ENCODE assay signal across 9 cellular contexts in genomic region chr3:149299938-149300791, GRCh38. TPM values are rescaled to one million over a fixed set of nuclear protein-coding genes. Genes with fewer than 3 reads are reported as not detected.
DNase-seq lines count a peak whose midpoint lies in the region; ATAC-seq, FAIRE-seq and TF ChIP-seq lines count a peak whose summit lies in the region.
"Had no signal": no experiment of that assay in that cellular context is flagged by ENCODE, and none has a peak within 500 bp of the region (broad histone marks: within the 10 kb centered on the region; RNA-seq: fewer than 3 reads in every experiment).

No MANE protein-coding gene starts in this region.

- H3K4me3 Mint-ChIP-seq in glutamatergic neuron (ENCODE audit: unreplicated experiment), result no peak overlapping the region
- H3K4me3 Mint-ChIP-seq: dendritic cell treated with granulocyte-macrophage colony-stimulating factor and Interleukin-4, amounts not matched to agents 40 ng/mL and 50 ng/mL, for 4 days had no signal

- no peak for TF ChIP-seq POLR2A in suprapubic skin (IDR thresholded peaks at IDR 0.05)

- TF ChIP-seq CTCF in LNCaP clone FGC (IDR thresholded peaks at IDR 0.05; ENCODE audit: control insufficient read depth, extremely low read depth, insufficient read depth) (no peak), suprapubic skin (IDR thresholded peaks at IDR 0.05) (no peak), glutamatergic neuron (IDR thresholded peaks at IDR 0.05; ENCODE audit: partially characterized antibody, unreplicated experiment) (no peak)

- WGBS in suprapubic skin, result 18% methylated on average over 5 of the region's 5 CpGs

- H3K4me1 ChIP-seq in suprapubic skin, result peaks cover 16% of the 10 kb centered on the region

- H3K36me3 ChIP-seq in suprapubic skin, result no peaks in the 10 kb centered on the region

- H3K27ac Mint-ChIP-seq in glutamatergic neuron (ENCODE audit: unreplicated experiment), result no peak overlapping the region
- H3K27ac Mint-ChIP-seq: dendritic cell treated with granulocyte-macrophage colony-stimulating factor and Interleukin-4, amounts not matched to agents 40 ng/mL and 50 ng/mL, for 4 days had no signal

- intact Hi-C loops in Right ventricle myocardium superior (cut with DNase I), result no loop called here
- intact Hi-C loops in cardiac septum (cut with DNase I), result no loop called here

- peak; percentile 99 for FAIRE-seq in TTC549 (lab: Jason Lieb, UNC)

- no peak for DNase-seq in Right ventricle myocardium superior
- DNase-seq in cardiac septum (ENCODE audit: low spot score), result no peak
- peak; percentile 7 for DNase-seq in LNCaP clone FGC (ENCODE audit: low read depth)
- peak; percentile 51 for DNase-seq in hepatic stellate cell (ENCODE audit: low spot score)
- DNase-seq in suprapubic skin (ENCODE audit: low spot score in 2 of 2), result no peak
- no peak for DNase-seq in stimulated activated CD4-positive, alpha-beta T cell treated with anti-CD3 and anti-CD28 coated beads, Interleukin-4, amount 100 ng/mL, for 24 hours
- DNase-seq in glutamatergic neuron, result no peak

- H3K4me3 ChIP-seq in LNCaP clone FGC (ENCODE audit: low read depth, low read length), result no peak overlapping the region
- H3K4me3 ChIP-seq in suprapubic skin, result no peak overlapping the region

- no peak for TF ChIP-seq EP300 in suprapubic skin (IDR thresholded peaks at IDR 0.05)

- H3K36me3 Mint-ChIP-seq in glutamatergic neuron (ENCODE audit: unreplicated experiment), result peaks cover 4% of the 10 kb centered on the region

- peak overlapping the region; percentile 75 for H3K27ac ChIP-seq in suprapubic skin

- H3K4me1 Mint-ChIP-seq in glutamatergic neuron (ENCODE audit: low read depth, unreplicated experiment), result no peaks in the 10 kb centered on the region

- H3K9me3 Mint-ChIP-seq in glutamatergic neuron (ENCODE audit: unreplicated experiment), result peaks cover 2% of the 10 kb centered on the region
- H3K9me3 Mint-ChIP-seq: dendritic cell treated with granulocyte-macrophage colony-stimulating factor and Interleukin-4, amounts not matched to agents 40 ng/mL and 50 ng/mL, for 4 days had no signal

- ATAC-seq in Right ventricle myocardium superior (ENCODE audit: poor library complexity), result peak; percentile 67

- no peaks in the 10 kb centered on the region for H3K27me3 Mint-ChIP-seq in glutamatergic neuron (ENCODE audit: unreplicated experiment)

- H3K27me3 ChIP-seq in suprapubic skin, result no peaks in the 10 kb centered on the region

- H3K9me3 ChIP-seq in suprapubic skin, result no peaks in the 10 kb centered on the region

RNA-seq across cellular contexts. Expression of gene TM4SF18, which starts 33.3 kb away (rescaled TPM):
- 13.2 TPM for total RNA-seq in Right ventricle myocardium superior
- 4.1 TPM for total RNA-seq in cardiac septum
- 1 to 10 TPM; 1.8 to 7.9 (median 3.4) TPM for total RNA-seq in suprapubic skin
- not detected for total RNA-seq in glutamatergic neuron (ENCODE audit: unreplicated experiment)

Comparison
In these comparisons a context has a peak if more than half of its experiments do, and no peak if none do; other contexts are left out.
1. DNase-seq: peak in LNCaP clone FGC (single experiment) and hepatic stellate cell (single experiment); none in Right ventricle myocardium superior (single experiment), cardiac septum (single experiment), suprapubic skin (0 of 2), stimulated activated CD4-positive, alpha-beta T cell treated with anti-CD3 and anti-CD28 coated beads, Interleukin-4, amount 100 ng/mL, for 24 hours (single experiment) and glutamatergic neuron (single experiment).